Comparison of ENCODE assay signal across 21 cellular contexts in the genomic region with DNA sequence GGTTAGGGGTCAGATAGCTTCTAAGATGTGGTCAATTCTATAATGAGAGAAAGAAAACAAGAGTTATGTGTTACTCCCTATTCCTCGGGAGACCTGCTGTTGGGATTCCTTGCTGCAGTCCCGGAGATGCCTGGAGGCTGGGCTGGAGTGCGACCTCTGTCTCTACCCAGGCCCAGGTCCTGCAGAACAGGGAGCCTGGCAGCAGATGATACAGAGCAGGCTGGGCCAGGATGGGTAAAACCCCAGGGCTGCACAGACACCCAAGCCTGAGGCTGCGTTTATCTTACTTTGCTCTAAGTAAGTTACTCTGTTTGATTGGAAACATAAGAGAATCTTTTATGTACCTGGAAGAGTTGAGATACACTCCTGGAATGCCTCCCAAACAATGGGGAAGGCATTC.
"Had no signal": no experiment of that assay in that cellular context is flagged by ENCODE, and none has a peak within 500 bp of the region (broad histone marks: within the 10 kb centered on the region; RNA-seq: fewer than 3 reads in every experiment).

No MANE protein-coding gene starts in this region.

- H3K9me3 Mint-ChIP-seq: activated B cell treated with CpG ODN at 0.5 μM for 24 hours; activated naive CD4-positive, alpha-beta T cell treated with anti-CD3 and anti-CD28 coated beads, Interleukin-2, amount 10 ng/mL, durations not matched to agents 7 days and 5 days; activated T-cell treated with anti-CD3 and anti-CD28 coated beads, Interleukin-2, amount 50 U/mL, for 4 hours; mesothelial cell of epicardium; naive thymus-derived CD8-positive, alpha-beta T cell; stimulated activated naive CD8-positive, alpha-beta T cell treated with anti-CD3 and anti-CD28 coated beads, Interleukin-15, Interleukin-2, amounts not matched to agents 100 ng/mL and 50 ng/mL, for 24 hours had no signal

- DNase-seq: activated B cell treated with CpG ODN at 0.5 μM for 24 hours; activated CD4-positive, alpha-beta T cell treated with anti-CD3 and anti-CD28 coated beads for 36 hours; activated CD4-positive, alpha-beta T cell treated with anti-CD3 and anti-CD28 coated beads, Interleukin-2, amount 50 U/mL, for 4 hours; activated CD8-positive, alpha-beta memory T cell treated with anti-CD3 and anti-CD28 coated beads for 24 hours; activated CD8-positive, alpha-beta memory T cell treated with anti-CD3 and anti-CD28 coated beads, Interleukin-2, amount 50 U/mL, for 4 hours; activated effector memory CD4-positive, alpha-beta T cell treated with Interleukin-2 at 50 U/mL for 16 hours; activated naive CD4-positive, alpha-beta T cell treated with anti-CD3 and anti-CD28 coated beads, Interleukin-2, amount 10 ng/mL, durations not matched to agents 7 days and 5 days; activated T-cell treated with anti-CD3 and anti-CD28 coated beads, Interleukin-2, amount 50 U/mL, for 4 hours; effector CD4-positive, alpha-beta T cell; erythroblast; foreskin keratinocyte; left lung; naive thymus-derived CD8-positive, alpha-beta T cell; ovary; spleen; stimulated activated CD4-positive, alpha-beta T cell treated with anti-CD3 and anti-CD28 coated beads, Interleukin-4, amount 100 ng/mL, for 24 hours; tibial artery had no signal

- H3K36me3 ChIP-seq: cardiac muscle cell, ovary, prostate gland had no signal

- H3K9me3 ChIP-seq: left lung, ovary, prostate gland, spleen, tibial artery had no signal

- H3K27ac ChIP-seq: cardiac muscle cell, foreskin keratinocyte, left lung, ovary, prostate gland, spleen, tibial artery had no signal

- H3K4me1 Mint-ChIP-seq: activated B cell treated with CpG ODN at 0.5 μM for 24 hours had no signal

- H3K4me3 Mint-ChIP-seq: activated B cell treated with CpG ODN at 0.5 μM for 24 hours; activated CD4-positive, alpha-beta T cell treated with anti-CD3 and anti-CD28 coated beads for 36 hours; activated naive CD4-positive, alpha-beta T cell treated with anti-CD3 and anti-CD28 coated beads, Interleukin-2, amount 10 ng/mL, durations not matched to agents 7 days and 5 days; activated T-cell treated with anti-CD3 and anti-CD28 coated beads, Interleukin-2, amount 50 U/mL, for 4 hours; mesothelial cell of epicardium; naive thymus-derived CD8-positive, alpha-beta T cell; stimulated activated naive CD8-positive, alpha-beta T cell treated with anti-CD3 and anti-CD28 coated beads, Interleukin-15, Interleukin-2, amounts not matched to agents 100 ng/mL and 50 ng/mL, for 24 hours had no signal

- H3K27me3 Mint-ChIP-seq: activated B cell treated with CpG ODN at 0.5 μM for 24 hours; activated CD4-positive, alpha-beta T cell treated with anti-CD3 and anti-CD28 coated beads for 36 hours; activated naive CD4-positive, alpha-beta T cell treated with anti-CD3 and anti-CD28 coated beads, Interleukin-2, amount 10 ng/mL, durations not matched to agents 7 days and 5 days; naive thymus-derived CD8-positive, alpha-beta T cell; stimulated activated naive CD8-positive, alpha-beta T cell treated with anti-CD3 and anti-CD28 coated beads, Interleukin-15, Interleukin-2, amounts not matched to agents 100 ng/mL and 50 ng/mL, for 24 hours had no signal

- ATAC-seq: activated CD4-positive, alpha-beta T cell treated with anti-CD3 and anti-CD28 coated beads for 36 hours; activated T-cell treated with anti-CD3 and anti-CD28 coated beads, Interleukin-2, amount 50 U/mL, for 4 hours; foreskin keratinocyte; left lung; naive thymus-derived CD8-positive, alpha-beta T cell had no signal

- H3K4me3 ChIP-seq: cardiac muscle cell, left lung, ovary, prostate gland, spleen, tibial artery had no signal

- H3K27ac Mint-ChIP-seq: activated B cell treated with CpG ODN at 0.5 μM for 24 hours; activated CD4-positive, alpha-beta T cell treated with anti-CD3 and anti-CD28 coated beads for 36 hours; activated naive CD4-positive, alpha-beta T cell treated with anti-CD3 and anti-CD28 coated beads, Interleukin-2, amount 10 ng/mL, durations not matched to agents 7 days and 5 days; mesothelial cell of epicardium had no signal

- H3K27me3 ChIP-seq: cardiac muscle cell, foreskin keratinocyte, left lung, ovary, spleen, tibial artery had no signal

- H3K4me1 ChIP-seq: foreskin keratinocyte, prostate gland, tibial artery had no signal
